In the genomic region with DNA sequence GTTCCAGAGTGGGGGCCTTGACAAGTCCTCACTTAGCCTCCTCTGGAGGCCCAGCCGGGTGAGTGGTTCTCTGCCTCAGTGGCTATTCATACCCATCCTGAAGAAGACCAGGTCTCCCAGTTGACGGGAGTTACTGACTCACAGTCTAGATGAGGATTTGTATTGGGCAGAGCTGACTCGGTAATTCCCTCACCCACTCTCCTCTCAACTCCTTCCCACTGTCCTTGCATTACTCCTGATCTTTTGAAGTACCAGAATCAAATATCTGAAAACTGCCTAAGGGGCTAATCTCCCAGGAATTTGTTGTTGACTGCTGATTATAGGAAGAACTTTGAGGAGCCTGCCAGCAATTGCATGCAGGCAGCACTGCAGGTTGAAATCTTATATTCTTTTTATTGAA, we compare ENCODE assay signal across 12 cellular contexts. TPM values are rescaled to one million over a fixed set of nuclear protein-coding genes. Genes with fewer than 3 reads are reported as not detected.
DNase-seq lines count a peak whose midpoint lies in the region; ATAC-seq and TF ChIP-seq lines count a peak whose summit lies in the region.
"Had no signal": no experiment of that assay in that cellular context is flagged by ENCODE, and none has a peak within 500 bp of the region (broad histone marks: within the 10 kb centered on the region; RNA-seq: fewer than 3 reads in every experiment).

No MANE protein-coding gene starts in this region.

- no peak overlapping the region for H3K23ac ChIP-seq in mesenchymal stem cell (ENCODE audit: low read length in 2 of 2)

- H2BK5ac ChIP-seq in mesenchymal stem cell (ENCODE audit: low read depth, low read length, poor library complexity, severe bottlenecking) = no peak overlapping the region

- H3K4ac ChIP-seq in mesenchymal stem cell (ENCODE audit: low read depth in 1 of 2, low read length in 2 of 2) = no peak overlapping the region

- H3K36me3 ChIP-seq in left ventricle myocardium inferior (no peaks in the 10 kb centered on the region), mammary epithelial cell (ENCODE audit: insufficient read depth, low read length) (peaks cover 5% of the 10 kb centered on the region), mesenchymal stem cell (ENCODE audit: control insufficient read depth in 1 of 2, insufficient read depth in 2 of 2, low read depth in 1 of 2, low read length in 2 of 2) (peaks cover 12 to 41% of the 10 kb centered on the region in 2 experiments), upper lobe of right lung (peaks cover 27% of the 10 kb centered on the region), aorta (ENCODE audit: control insufficient read depth in 1 of 2, insufficient read depth in 2 of 2, low read length in 1 of 2) (no peaks in the 10 kb centered on the region)

- H3K4me1 ChIP-seq in left ventricle myocardium inferior = peaks cover 69% of the 10 kb centered on the region
- peaks cover 64% of the 10 kb centered on the region for H3K4me1 ChIP-seq in mammary epithelial cell (ENCODE audit: insufficient read depth, low read length)
- H3K4me1 ChIP-seq in mesenchymal stem cell (ENCODE audit: control insufficient read depth, insufficient read depth, low read depth, low read length) = peaks cover 26% of the 10 kb centered on the region
- peaks cover 35% of the 10 kb centered on the region for H3K4me1 ChIP-seq in upper lobe of right lung
- no peaks in the 10 kb centered on the region for H3K4me1 ChIP-seq in aorta (ENCODE audit: control insufficient read depth in 1 of 2, insufficient read depth in 2 of 2, low read length in 2 of 2)

- no peaks in the 10 kb centered on the region for H3K9me3 ChIP-seq in left ventricle myocardium inferior (replicated peaks)
- H3K9me3 ChIP-seq in mammary epithelial cell (replicated peaks; ENCODE audit: insufficient read depth, low read length) = no peaks in the 10 kb centered on the region
- no peaks in the 10 kb centered on the region for H3K9me3 ChIP-seq in mesenchymal stem cell (ENCODE audit: control insufficient read depth, low read length)
- H3K9me3 ChIP-seq in upper lobe of right lung = no peaks in the 10 kb centered on the region
- H3K9me3 ChIP-seq in aorta (ENCODE audit: control insufficient read depth, low read length) = no peaks in the 10 kb centered on the region

- 0% methylated on average over 2 of the region's 3 CpGs for WGBS in mammary epithelial cell (ENCODE audit: low coverage, missing lambda C conversion rate)
- WGBS in mesenchymal stem cell = 89% methylated on average over 3 of the region's 3 CpGs
- WGBS in aorta, 2 donors = 79 to 81% methylated on average over 3 of the region's 3 CpGs

- no TSS peak for BruUV-seq in mammary epithelial cell (replicated peaks; lab: Mats Ljungman, UMichigan)

- no peak overlapping the region for H4K8ac ChIP-seq in mesenchymal stem cell (ENCODE audit: low read length)

- no peak for ATAC-seq in Right ventricle myocardium superior (ENCODE audit: poor library complexity)
- no peak for ATAC-seq in upper lobe of right lung
- no peak for ATAC-seq in GM19324 (IDR thresholded peaks at IDR 0.05; ENCODE audit: low FRiP score, unreplicated experiment)
- ATAC-seq in left ventricle myocardium superior = no peak
- no peak for ATAC-seq in aorta (ENCODE audit: low FRiP score)
- ATAC-seq: left colon had no signal

- H3K9ac ChIP-seq in mammary epithelial cell (ENCODE audit: insufficient read depth, low read length) = peak overlapping the region; percentile 57
- peak overlapping the region; percentile 1 for H3K9ac ChIP-seq in mesenchymal stem cell (ENCODE audit: low read length)

- H2BK15ac ChIP-seq in mesenchymal stem cell (ENCODE audit: low read depth, poor library complexity, severe bottlenecking) = no peak overlapping the region

- in situ Hi-C loops in mammary epithelial cell (cut with MboI; ENCODE audit: low sequenced_read_pairs in 2 of 2) = no loop called here

- H3K4me3 ChIP-seq in left ventricle myocardium inferior (no peak overlapping the region), mammary epithelial cell (replicated peaks in 1 of 3; ENCODE audit: insufficient read depth in 1 of 3, low read depth in 2 of 3, low read length in 3 of 3) (no peak overlapping the region), mesenchymal stem cell (ENCODE audit: insufficient read depth in 1 of 2, low read depth in 1 of 2, low read length in 2 of 2) (no peak overlapping the region), upper lobe of right lung (no peak overlapping the region), aorta (ENCODE audit: low read length in 2 of 2) (no peak overlapping the region)

- H3K79me2 ChIP-seq in mammary epithelial cell (ENCODE audit: insufficient read depth, low read length) = peaks cover 68% of the 10 kb centered on the region

- H2BK120ac ChIP-seq in mesenchymal stem cell (ENCODE audit: low read depth, low read length) = no peak overlapping the region

- H3K27me3 ChIP-seq in left ventricle myocardium inferior (ENCODE audit: low read depth) (no peaks in the 10 kb centered on the region), mammary epithelial cell (ENCODE audit: insufficient read depth, low read length) (no peaks in the 10 kb centered on the region), mesenchymal stem cell (ENCODE audit: control insufficient read depth in 1 of 2, insufficient read depth in 1 of 2, low read length in 2 of 2) (no peaks in the 10 kb centered on the region), upper lobe of right lung (no peaks in the 10 kb centered on the region), aorta (ENCODE audit: control insufficient read depth in 1 of 2, insufficient read depth in 2 of 2, low read length in 1 of 2) (no peaks in the 10 kb centered on the region)

- no peaks in the 10 kb centered on the region for H4K20me1 ChIP-seq in mammary epithelial cell (ENCODE audit: insufficient read depth, low read length)

- H2AK5ac ChIP-seq in mesenchymal stem cell (ENCODE audit: low read length, severe bottlenecking) = peak overlapping the region; percentile 82

- intact Hi-C loops in left ventricle myocardium inferior (cut with micrococcal nuclease) (no loop called here), Right ventricle myocardium superior (cut with DNase I) (loop anchor here (2.0 kb wide), 1 partner anchor 68 kb away; no protein-coding TSS in a partner anchor), mammary epithelial cell (cut with micrococcal nuclease) (loop anchor here (10.0 kb wide), 1 partner anchor 194 kb away; a partner anchor contains a TSS), upper lobe of right lung (cut with DNase I) (no loop called here), left ventricle myocardium superior (cut with micrococcal nuclease) (loop anchor here (5.0 kb wide), 1 partner anchor 66 kb away; no protein-coding TSS in a partner anchor), aorta (cut with DNase I) (no loop called here)

- H4K91ac ChIP-seq in mesenchymal stem cell (ENCODE audit: low read length) = no peak overlapping the region

- no peak overlapping the region for H3K18ac ChIP-seq in mesenchymal stem cell (ENCODE audit: low read depth in 1 of 2, low read length in 2 of 2)

- H3K14ac ChIP-seq in mesenchymal stem cell (ENCODE audit: low read length in 2 of 2) = no peak overlapping the region

- DNase-seq in left ventricle myocardium inferior (no peak), Right ventricle myocardium superior (no peak), mammary epithelial cell (peak; percentile 73), mesenchymal stem cell (peak; percentile 53), upper lobe of right lung (no peak), left ventricle myocardium superior (no peak), aorta (no peak)
- DNase-seq: ACHN; left colon; NCI-H2081; stimulated activated naive CD4-positive, alpha-beta T cell treated with Interleukin-2 at 50 U/mL for 16 hours had no signal

- CTCF ChIA-PET in mammary epithelial cell (lab: Charles Lee; ENCODE audit: low non-redundant PET) = interaction anchor here (0.7 kb wide), 1 partner anchor 224 kb away, joined by 3 read pairs; no protein-coding TSS in a partner anchor

- H2AFZ ChIP-seq in mammary epithelial cell (ENCODE audit: low read depth, low read length) (no peak overlapping the region), mesenchymal stem cell (ENCODE audit: low read depth, low read length) (no peak overlapping the region)

- H3K79me1 ChIP-seq in mesenchymal stem cell (replicated peaks; ENCODE audit: low read length, poor library complexity, severe bottlenecking) = peaks cover 12% of the 10 kb centered on the region

- peak overlapping the region; percentile 87 for H3K27ac ChIP-seq in left ventricle myocardium inferior (replicated peaks)
- H3K27ac ChIP-seq in mammary epithelial cell (ENCODE audit: insufficient read depth, low read depth, low read length) = peak overlapping the region; percentile 77
- H3K27ac ChIP-seq in mesenchymal stem cell (ENCODE audit: low read length, poor library complexity, severe bottlenecking) = peak overlapping the region; percentile 89
- H3K27ac ChIP-seq in upper lobe of right lung = peak overlapping the region; percentile 59
- no peak overlapping the region for H3K27ac ChIP-seq in aorta (ENCODE audit: low read depth in 1 of 2, low read length in 2 of 2)

- H2BK12ac ChIP-seq in mesenchymal stem cell (ENCODE audit: low read length in 2 of 2) = no peak overlapping the region

- dilution Hi-C loops in mammary epithelial cell (cut with HindIII; ENCODE audit: low sequenced_read_pairs) = loop anchor here (5.0 kb wide), 2 partner anchors 44 to 46 kb away; no protein-coding TSS in a partner anchor

- TF ChIP-seq CTCF in left ventricle myocardium inferior (IDR thresholded peaks at IDR 0.05; ENCODE audit: borderline replicate concordance) (no peak), mammary epithelial cell (conservative IDR thresholded peaks at IDR 0.05 in 1 of 2, IDR thresholded peaks at IDR 0.05 in 1 of 2; ENCODE audit: extremely low read depth in 1 of 2, insufficient read depth in 1 of 2, low read depth in 1 of 2, low read length in 2 of 2) (no peak), upper lobe of right lung (IDR thresholded peaks at IDR 0.05) (no peak)

- H3K4me2 ChIP-seq in mammary epithelial cell (ENCODE audit: insufficient read depth, low read depth, low read length) (peak overlapping the region; percentile 19), mesenchymal stem cell (ENCODE audit: low read length, poor library complexity, severe bottlenecking) (no peak overlapping the region)

RNA-seq across cellular contexts. Expression of a gene that starts 14.2 kb away (rescaled TPM):
- total RNA-seq in left ventricle myocardium inferior = 47.2 TPM
- total RNA-seq in Right ventricle myocardium superior = 40.0 TPM
- 100 to 1,000 TPM in 1 of 2 donors, 10 to 100 TPM in 1; 49.0 to 105 TPM for total RNA-seq in mammary epithelial cell
- polyA plus RNA-seq in mammary epithelial cell = 85.8 TPM
- polyA minus RNA-seq in mammary epithelial cell = 78.9 TPM
- 68.5 TPM for polyA plus RNA-seq in mesenchymal stem cell (2013, experiment 1 of 2)
- polyA plus RNA-seq in mesenchymal stem cell (2013, experiment 2 of 2) = 71.8 TPM
- total RNA-seq in upper lobe of right lung = 71.4 TPM
- total RNA-seq in left ventricle myocardium superior = 47.8 TPM
- 10 to 100 TPM; 72.6 to 78.6 TPM for total RNA-seq in aorta
- 100 to 1,000 TPM in 1 of 2 donors, 10 to 100 TPM in 1; 43.3 to 127 TPM for polyA plus RNA-seq in aorta

RNA-seq across cellular contexts. Expression of a gene that starts 14.3 kb away (rescaled TPM):
- total RNA-seq in left ventricle myocardium inferior (17.3 TPM), Right ventricle myocardium superior (14.1 TPM), mammary epithelial cell (10 to 100 TPM; 25.3 to 34.8 TPM), upper lobe of right lung (43.1 TPM), left ventricle myocardium superior (14.3 TPM), aorta (10 to 100 TPM; 11.4 to 26.1 TPM)
- polyA plus RNA-seq in mammary epithelial cell (14.5 TPM), aorta (10 to 100 TPM in 1 of 2 donors, 1 to 10 TPM in 1; 3.3 to 40.6 TPM)
- 27.2 TPM for polyA minus RNA-seq in mammary epithelial cell
- 9.8 TPM for polyA plus RNA-seq in mesenchymal stem cell (2013, experiment 1 of 2)
- 9.5 TPM for polyA plus RNA-seq in mesenchymal stem cell (2013, experiment 2 of 2)

RNA-seq across cellular contexts. Expression of a gene that starts 40.0 kb away (rescaled TPM):
- total RNA-seq in left ventricle myocardium inferior = 10.6 TPM
- total RNA-seq in Right ventricle myocardium superior = 9.4 TPM
- total RNA-seq in mammary epithelial cell = 1,000 to 10,000 TPM; 2,525 to 2,618 TPM
- 1,059 TPM for polyA plus RNA-seq in mammary epithelial cell
- 2,510 TPM for polyA minus RNA-seq in mammary epithelial cell
- 1.3 TPM for polyA plus RNA-seq in mesenchymal stem cell (2013, experiment 1 of 2)
- polyA plus RNA-seq in mesenchymal stem cell (2013, experiment 2 of 2) = 1.0 TPM
- total RNA-seq in upper lobe of right lung = 82.2 TPM
- 8.8 TPM for total RNA-seq in left ventricle myocardium superior
- 10 to 100 TPM; 40.3 to 69.5 TPM for total RNA-seq in aorta
- polyA plus RNA-seq in aorta = 10 to 100 TPM in 1 of 2 donors, 1 to 10 TPM in 1; 7.5 to 13.9 TPM

RNA-seq across cellular contexts. Expression of a gene that starts 48.1 kb away (rescaled TPM):
- total RNA-seq in left ventricle myocardium inferior (14.0 TPM), Right ventricle myocardium superior (12.5 TPM), mammary epithelial cell (not detected), upper lobe of right lung (0.84 TPM), left ventricle myocardium superior (15.8 TPM), aorta (1 to 10 TPM in 1 of 2 donors, under 1 TPM in 1; 0.23 to 1.2 TPM)
- polyA plus RNA-seq in mammary epithelial cell (0.03 TPM), aorta (1 to 10 TPM in 1 of 2 donors, under 1 TPM in 1; 0.05 to 2.1 TPM)
- not detected for polyA minus RNA-seq in mammary epithelial cell
- 0.08 TPM for polyA plus RNA-seq in mesenchymal stem cell (2013, experiment 1 of 2)
- polyA plus RNA-seq in mesenchymal stem cell (2013, experiment 2 of 2) = 0.04 TPM

Comparison
In these comparisons a context has a peak if more than half of its experiments do, and no peak if none do; other contexts are left out.
1. intact Hi-C loops: an anchor here in Right ventricle myocardium superior (2.0 kb wide), mammary epithelial cell (10.0 kb wide) and left ventricle myocardium superior (5.0 kb wide); none called in left ventricle myocardium inferior, upper lobe of right lung and aorta.
2. DNase-seq: peak in mammary epithelial cell (single experiment) and mesenchymal stem cell (single experiment); none in left ventricle myocardium inferior (single experiment), Right ventricle myocardium superior (single experiment), upper lobe of right lung (single experiment), left ventricle myocardium superior (single experiment) and aorta (0 of 2).
3. H3K27ac ChIP-seq: peak in left ventricle myocardium inferior (single experiment), mammary epithelial cell (single experiment), mesenchymal stem cell (single experiment) and upper lobe of right lung (single experiment); none in aorta (0 of 2).
4. RNA of a gene that starts 40.0 kb away (total RNA-seq): 2,525 to 2,618 TPM in mammary epithelial cell; 82.2 TPM in upper lobe of right lung (single experiment), 40.3 to 69.5 TPM in aorta, 10.6 TPM in left ventricle myocardium inferior (single experiment), 9.4 TPM in Right ventricle myocardium superior (single experiment) and 8.8 TPM in left ventricle myocardium superior (single experiment); every median in the first group is over 10 times any median in the second.